8 cellular contexts compared by ENCODE assay signal in genomic region chr2:46296216-46296839, GRCh38. TPM values are rescaled to one million over a fixed set of nuclear protein-coding genes. Genes with fewer than 3 reads are reported as not detected.
DNase-seq lines count a peak whose midpoint lies in the region; ATAC-seq, FAIRE-seq and TF ChIP-seq lines count a peak whose summit lies in the region.

No MANE protein-coding gene starts in this region.

- no peaks in the 10 kb centered on the region for H3K79me1 ChIP-seq in H1 (ENCODE audit: low read depth, low read length)

- no peak overlapping the region for H2BK15ac ChIP-seq in H1 (ENCODE audit: low read length)

- ATAC-seq in HG03095 (IDR thresholded peaks at IDR 0.05; ENCODE audit: unreplicated experiment) = no peak

- no peaks in the 10 kb centered on the region for H3K9me3 ChIP-seq in H1 (ENCODE audit: insufficient read depth in 2 of 2, low read depth in 1 of 2, low read length in 1 of 2)
- H3K9me3 ChIP-seq in mesodermal cell (ENCODE audit: control insufficient read depth, low read length) = no peaks in the 10 kb centered on the region

- H3K4ac ChIP-seq in H1 (replicated peaks; ENCODE audit: insufficient read length, low read depth, low read length) = no peak overlapping the region

- WGBS in H1 (ENCODE audit: extremely low coverage in 1 of 2, insufficient coverage in 1 of 2, insufficient read length in 1 of 2, insufficient replicate concordance in 2 of 2, low coverage in 1 of 2, low lambda C conversion rate in 2 of 2, missing lambda C conversion rate in 1 of 2), 2 experiments = 11% methylated on average over 28 of the region's 28 CpGs; no CpG with 5 or more reads in 1 of the 2 experiments
- WGBS in mesodermal cell (ENCODE audit: insufficient coverage in 2 of 2), 2 experiments = 38 to 39% methylated on average over 21 to 23 of the region's 28 CpGs

- H3K4me3 Mint-ChIP-seq in T-helper 1 cell treated with Interleukin-12 subunit alpha and Interleukin-12 subunit beta and Interleukin-4 antibody, amounts not matched to agents 30 μg/mL and 1 μg/mL, for 36 hours = peak overlapping the region; percentile 62
- peak overlapping the region; percentile 81 for H3K4me3 Mint-ChIP-seq in type B pancreatic cell

- peaks cover 3 to 22% (median 11%) of the 10 kb centered on the region in 4 experiments; a peak in 5 of 7 replicates for H3K4me1 ChIP-seq in H1 (replicated peaks in 1 of 4; ENCODE audit: control insufficient read depth in 3 of 4, insufficient read depth in 4 of 4, low read length in 3 of 4)
- H3K4me1 ChIP-seq in mesodermal cell (ENCODE audit: control insufficient read depth, insufficient read depth, low read length, poor library complexity, severe bottlenecking) = peaks cover 4% of the 10 kb centered on the region

- H3K79me2 ChIP-seq in H1 (ENCODE audit: control insufficient read depth in 1 of 2, insufficient read depth in 2 of 2, low read length in 2 of 2) = no peaks in the 10 kb centered on the region

- H4K5ac ChIP-seq in H1 (ENCODE audit: insufficient read length, low read depth, low read length) = no peak overlapping the region

- CTCF ChIA-PET in H1 (lab: Charles Lee; ENCODE audit: partially characterized antibody) = interaction anchor here (0.6 to 2.6 kb wide), 5 partner anchors 67 to 473 kb away, joined by 3 to 12 read pairs (median 6); no protein-coding TSS in a partner anchor

- H2BK5ac ChIP-seq in H1 (ENCODE audit: low read depth, low read length) = no peak overlapping the region

- peaks cover 28% of the 10 kb centered on the region for H3K23me2 ChIP-seq in H1 (ENCODE audit: low read depth, low read length)

- no peak overlapping the region for H4K8ac ChIP-seq in H1 (ENCODE audit: extremely low read depth, insufficient read depth, low read length)

- peaks cover 27% of the 10 kb centered on the region for H3K4me1 Mint-ChIP-seq in T-helper 1 cell treated with Interleukin-12 subunit alpha and Interleukin-12 subunit beta and Interleukin-4 antibody, amounts not matched to agents 30 μg/mL and 1 μg/mL, for 36 hours (ENCODE audit: low read depth)
- H3K4me1 Mint-ChIP-seq in type B pancreatic cell (ENCODE audit: unreplicated experiment) = peaks cover 8% of the 10 kb centered on the region

- H2AK5ac ChIP-seq in H1 (ENCODE audit: low read depth, low read length) = no peak overlapping the region

- no peak overlapping the region for H3K9ac ChIP-seq in H1 (replicated peaks in 1 of 4; ENCODE audit: extremely low read depth in 1 of 4, low read depth in 3 of 4, low read length in 3 of 4)

- H3K36me3 ChIP-seq in H1 (ENCODE audit: control insufficient read depth in 2 of 4, insufficient read depth in 4 of 4, low read length in 3 of 4) (no peaks in the 10 kb centered on the region; a peak in 1 of 8 replicates), mesodermal cell (ENCODE audit: control insufficient read depth, insufficient read depth, low read length) (no peaks in the 10 kb centered on the region)

- H4K20me1 ChIP-seq in H1 (replicated peaks in 1 of 2; ENCODE audit: control insufficient read depth in 1 of 2, insufficient read depth in 2 of 2, low read length in 2 of 2) = peaks cover 5 to 12% of the 10 kb centered on the region in 2 experiments

- no peak for TF ChIP-seq CTCF in H1 (IDR thresholded peaks at IDR 0.05; ENCODE audit: control extremely low read depth in 1 of 3, insufficient read depth in 1 of 3, low read depth in 1 of 3, low read length in 3 of 3)
- no peak for TF ChIP-seq CTCF in type B pancreatic cell (conservative IDR thresholded peaks at IDR 0.05)

- peak overlapping the region; percentile 87 to 90 for H3K4me2 ChIP-seq in H1 (ENCODE audit: insufficient read depth in 1 of 2, low read depth in 2 of 2, low read length in 2 of 2)

- H2BK12ac ChIP-seq in H1 (ENCODE audit: low read depth, low read length) = no peak overlapping the region

- peak overlapping the region; percentile 54; the same call in 1 of the 2 replicates for H2AFZ ChIP-seq in H1 (ENCODE audit: low read length)

- H3K27ac Mint-ChIP-seq in T-helper 1 cell treated with Interleukin-12 subunit alpha and Interleukin-12 subunit beta and Interleukin-4 antibody, amounts not matched to agents 30 μg/mL and 1 μg/mL, for 36 hours = no peak overlapping the region
- H3K27ac Mint-ChIP-seq in type B pancreatic cell = peak overlapping the region; percentile 58

- H3K27me3 Mint-ChIP-seq in T-helper 1 cell treated with Interleukin-12 subunit alpha and Interleukin-12 subunit beta and Interleukin-4 antibody, amounts not matched to agents 30 μg/mL and 1 μg/mL, for 36 hours (ENCODE audit: low read depth) = peaks cover 81% of the 10 kb centered on the region
- H3K27me3 Mint-ChIP-seq in type B pancreatic cell = peaks cover 85% of the 10 kb centered on the region

- TF ChIP-seq RAD21 in H1 (IDR thresholded peaks at IDR 0.05 in 1 of 2, conservative IDR thresholded peaks at IDR 0.05 in 1 of 2; ENCODE audit: low read depth in 2 of 2, low read length in 2 of 2) = no peak

- no peak for TF ChIP-seq POLR2A in H1 (IDR thresholded peaks at IDR 0.05; ENCODE audit: control extremely low read depth in 1 of 2, low read depth in 2 of 2, low read length in 2 of 2)

- no peak for FAIRE-seq in H1 (lab: Jason Lieb, UNC)

- H3K36me3 Mint-ChIP-seq in T-helper 1 cell treated with Interleukin-12 subunit alpha and Interleukin-12 subunit beta and Interleukin-4 antibody, amounts not matched to agents 30 μg/mL and 1 μg/mL, for 36 hours (ENCODE audit: low read depth) = peaks cover 1% of the 10 kb centered on the region
- no peaks in the 10 kb centered on the region for H3K36me3 Mint-ChIP-seq in type B pancreatic cell

- H3K27ac ChIP-seq in H1 (ENCODE audit: low read depth, low read length) = no peak overlapping the region
- H3K27ac ChIP-seq in mesodermal cell (ENCODE audit: low read depth, low read length, severe bottlenecking) = no peak overlapping the region

- H2BK20ac ChIP-seq in H1 (ENCODE audit: low read length) = no peak overlapping the region

- TF ChIP-seq EP300 in H1 (IDR thresholded peaks at IDR 0.05; ENCODE audit: borderline replicate concordance in 1 of 2, low read depth in 2 of 2, low read length in 2 of 2) = no peak

- DNase-seq in stimulated activated CD4-positive, alpha-beta T cell treated with anti-CD3 and anti-CD28 coated beads, Interleukin-15, amount 100 ng/mL, for 24 hours = peak; percentile 24
- DNase-seq in stimulated activated CD4-positive, alpha-beta T cell treated with anti-CD3 and anti-CD28 coated beads, Interleukin-4, amount 100 ng/mL, for 4 hours = no peak
- peak in 1 of 2 experiments; percentile 78 for DNase-seq in H1 (ENCODE audit: low read depth in 1 of 2, low spot score in 2 of 2)
- no peak for DNase-seq in type B pancreatic cell (ENCODE audit: extremely low spot score, unreplicated experiment)
- no peak for DNase-seq in NCI-H1436 treated with DMSO at 0.1 percent for 48 hours (lab: John Stamatoyannopoulos, UW)

- H3K27me3 ChIP-seq in H1 (replicated peaks in 1 of 4; ENCODE audit: control insufficient read depth in 3 of 4, extremely low read depth in 1 of 4, insufficient read depth in 3 of 4, low read length in 3 of 4) = peaks cover 43 to 65% (median 58%) of the 10 kb centered on the region in 4 experiments

- no peak overlapping the region for H3K14ac ChIP-seq in H1 (ENCODE audit: insufficient read length)

- no peak overlapping the region for H3K23ac ChIP-seq in H1 (ENCODE audit: insufficient read length)

- H3K18ac ChIP-seq in H1 (ENCODE audit: extremely low read depth, low read length) = peak overlapping the region; percentile 19; the same call in 1 of the 2 replicates

- no peaks in the 10 kb centered on the region for H3K9me3 Mint-ChIP-seq in T-helper 1 cell treated with Interleukin-12 subunit alpha and Interleukin-12 subunit beta and Interleukin-4 antibody, amounts not matched to agents 30 μg/mL and 1 μg/mL, for 36 hours
- no peaks in the 10 kb centered on the region for H3K9me3 Mint-ChIP-seq in type B pancreatic cell

- no peak overlapping the region for H4K91ac ChIP-seq in H1 (replicated peaks; ENCODE audit: insufficient read length, low read length)

- no peak overlapping the region for H3K56ac ChIP-seq in H1 (replicated peaks; ENCODE audit: insufficient read length, low read depth, low read length)

- H3K4me3 ChIP-seq in H1 (ENCODE audit: extremely low read depth in 1 of 4, insufficient read depth in 2 of 4, low read depth in 3 of 4, low read length in 4 of 4) = peak overlapping the region; percentile 35 to 70 (median 46)
- peak overlapping the region; percentile 63 for H3K4me3 ChIP-seq in mesodermal cell (ENCODE audit: extremely low read depth, insufficient read depth, low read length, poor library complexity, severe bottlenecking)

- POLR2A ChIA-PET in H1 (lab: Charles Lee; ENCODE audit: partially characterized antibody) = interaction anchor here (1.3 kb wide), 1 partner anchor 27 kb away, joined by 3 read pairs; no protein-coding TSS in a partner anchor

- no peak overlapping the region for H2BK120ac ChIP-seq in H1 (replicated peaks; ENCODE audit: low read depth, low read length)

TF ChIP-seq in H1, 55 proteins besides CTCF, POLR2A, EP300 and RAD21 (continues in another document):
- TF ChIP-seq CBX5 (IDR thresholded peaks at IDR 0.05; ENCODE audit: low read depth, low read length) (no peak), GABPA (IDR thresholded peaks at IDR 0.05; ENCODE audit: borderline replicate concordance, insufficient read depth, low read length) (no peak), KDM4A (IDR thresholded peaks at IDR 0.05; ENCODE audit: low read depth, low read length, severe bottlenecking) (no peak), JUND (IDR thresholded peaks at IDR 0.05; ENCODE audit: low read length) (no peak), POLR2AphosphoS5 (IDR thresholded peaks at IDR 0.05; ENCODE audit: low read depth, low read length) (no peak), ASH2L (IDR thresholded peaks at IDR 0.05; ENCODE audit: low read length) (no peak), BACH1 (IDR thresholded peaks at IDR 0.05; ENCODE audit: low read length) (no peak), TAF1 (IDR thresholded peaks at IDR 0.05; ENCODE audit: low read depth, low read length) (no peak), CBX8 (IDR thresholded peaks at IDR 0.05; ENCODE audit: borderline replicate concordance, low read depth, low read length) (no peak), SUZ12 (IDR thresholded peaks at IDR 0.05; ENCODE audit: low read length) (peak; percentile 38), RXRA (IDR thresholded peaks at IDR 0.05; ENCODE audit: insufficient read depth, low read depth, low read length) (no peak)

RNA-seq across cellular contexts. Expression of gene EPAS1, which starts 0.9 kb away (rescaled TPM):
- total RNA-seq in H1 (2021; fragmentation: NEBNext Ultra II Directional; extraction: Animal tissue kit (Norgen Biotek cat#: 25700)) = 3.7 and 4.9 TPM in 2 replicates
- 1.8 and 2.0 TPM in 2 replicates for polyA plus RNA-seq in H1 (2011; rRNA removed)
- 0.72 TPM for polyA plus RNA-seq in H1 (2011; cell fraction: cytosol; rRNA removed)
- polyA plus RNA-seq in H1 (2011; cell fraction: nucleus; rRNA removed) = 2.0 TPM
- polyA plus RNA-seq in H1 (2012, experiment 1 of 2) = 1.5 to 2.6 TPM (median 1.8 TPM) in 4 replicates
- 1.1 TPM for polyA plus RNA-seq in H1 (2012, experiment 2 of 2)
- polyA plus RNA-seq in H1 (2013, experiment 1 of 2) = 2.6 TPM
- 2.6 TPM for polyA plus RNA-seq in H1 (2013, experiment 2 of 2)
- 1.7 and 2.5 TPM in 2 replicates for polyA minus RNA-seq in H1 (2011; rRNA and poly(A)+ RNA removed)
- polyA minus RNA-seq in H1 (2011; cell fraction: cytosol; rRNA and poly(A)+ RNA removed) = 16.8 TPM
- 3.8 TPM for polyA minus RNA-seq in H1 (2011; cell fraction: nucleus; rRNA and poly(A)+ RNA removed)
- 30.8 TPM for polyA plus RNA-seq in mesodermal cell (2013, experiment 1 of 2)
- polyA plus RNA-seq in mesodermal cell (2013, experiment 2 of 2) = 36.3 TPM
- total RNA-seq in type B pancreatic cell (ENCODE audit: low replicate concordance) = 59.8 and 362 TPM in 2 replicates

Comparison
In these comparisons a context has a peak if more than half of its experiments do, and no peak if none do; other contexts are left out.
1. RNA of gene EPAS1, which starts 0.9 kb away (total RNA-seq): 59.8 to 362 TPM in type B pancreatic cell; 3.7 to 4.9 TPM in H1; every median in the first group is over 10 times any median in the second.